Comparison of ENCODE assay signal across 26 cellular contexts in genomic region chr10:103657061-103657591, GRCh38.
"Had no signal": no experiment of that assay in that cellular context is flagged by ENCODE, and none has a peak within 500 bp of the region (broad histone marks: within the 10 kb centered on the region; RNA-seq: fewer than 3 reads in every experiment).

No MANE protein-coding gene starts in this region.

- H3K27me3 Mint-ChIP-seq: memory B cell, progenitor cell of endocrine pancreas, type B pancreatic cell had no signal

- H3K4me3 Mint-ChIP-seq: memory B cell, neural progenitor cell, type B pancreatic cell had no signal

- H3K4me3 ChIP-seq: gastrocnemius medialis, left ventricle myocardium inferior, lower lobe of right lung, neural progenitor cell, smooth muscle cell, stomach, thyroid gland had no signal

- H3K9me3 ChIP-seq: gastrocnemius medialis, lower lobe of right lung, stomach, thyroid gland had no signal

- H3K27me3 ChIP-seq: gastrocnemius medialis, neural progenitor cell, stomach, thyroid gland had no signal

- H3K27ac Mint-ChIP-seq: memory B cell, neural progenitor cell, progenitor cell of endocrine pancreas, type B pancreatic cell had no signal

- H3K9me3 Mint-ChIP-seq: nephron had no signal

- DNase-seq: cerebellar nuclear complex; effector memory CD4-positive, alpha-beta T cell; foreskin fibroblast; gastrocnemius medialis; head of caudate nucleus; kidney; left colon; left ventricle myocardium inferior; lower lobe of right lung; stimulated activated CD4-positive, alpha-beta T cell treated with anti-CD3 and anti-CD28 coated beads, Interleukin-12 subunit alpha, Interleukin-12 subunit beta, amount 100 ng/mL, for 4 hours; stimulated activated CD4-positive, alpha-beta T cell treated with anti-CD3 and anti-CD28 coated beads, Interleukin-1b, Interleukin-23, amount 100 ng/mL, for 48 hours; stimulated activated CD4-positive, alpha-beta T cell treated with anti-CD3 and anti-CD28 coated beads, Interleukin-4, amount 100 ng/mL, for 1 hour; stimulated activated CD8-positive, alpha-beta memory T cell treated with anti-CD3 and anti-CD28 coated beads, Interleukin-4, amount 100 ng/mL, for 48 hours; stimulated activated naive CD4-positive, alpha-beta T cell treated with Interleukin-2 at 50 U/mL for 16 hours; stomach; thyroid gland had no signal

- H3K27ac ChIP-seq: epithelial cell of prostate, gastrocnemius medialis, left ventricle myocardium inferior, lower lobe of right lung, neural progenitor cell, parathyroid adenoma, stomach, thyroid gland had no signal

- ATAC-seq: esophagus mucosa, gastrocnemius medialis, left colon, lower lobe of right lung, sciatic nerve had no signal

- H3K36me3 ChIP-seq: gastrocnemius medialis, neural progenitor cell, thyroid gland had no signal
